14 cellular contexts compared by ENCODE assay signal in genomic region chr7:121486590-121486989, GRCh38.
DNase-seq lines count a peak whose midpoint lies in the region; ATAC-seq and TF ChIP-seq lines count a peak whose summit lies in the region.
"Had no signal": no experiment of that assay in that cellular context is flagged by ENCODE, and none has a peak within 500 bp of the region (broad histone marks: within the 10 kb centered on the region; RNA-seq: fewer than 3 reads in every experiment).

No MANE protein-coding gene starts in this region.

- H3K27me3 ChIP-seq in MM.1S (replicated peaks; ENCODE audit: insufficient read depth, low read length) (no peaks in the 10 kb centered on the region), mammary epithelial cell (ENCODE audit: insufficient read depth, low read length) (no peaks in the 10 kb centered on the region), smooth muscle cell (ENCODE audit: low read depth) (no peaks in the 10 kb centered on the region)
- H3K27me3 ChIP-seq: BE2C had no signal

- intact Hi-C loops in mammary epithelial cell (cut with micrococcal nuclease), result no loop called here

- no peak for TF ChIP-seq CTCF in MM.1S (IDR thresholded peaks at IDR 0.05; ENCODE audit: low read length)
- TF ChIP-seq CTCF in mammary epithelial cell (conservative IDR thresholded peaks at IDR 0.05 in 1 of 2, IDR thresholded peaks at IDR 0.05 in 1 of 2; ENCODE audit: extremely low read depth in 1 of 2, insufficient read depth in 1 of 2, low read depth in 1 of 2, low read length in 2 of 2), result no peak
- TF ChIP-seq CTCF in smooth muscle cell (IDR thresholded peaks at IDR 0.05; ENCODE audit: borderline replicate concordance, insufficient read depth, poor library complexity, severe bottlenecking), result no peak

- no peaks in the 10 kb centered on the region for H3K36me3 ChIP-seq in MM.1S (replicated peaks; ENCODE audit: insufficient read depth, low read length)
- no peaks in the 10 kb centered on the region for H3K36me3 ChIP-seq in mammary epithelial cell (ENCODE audit: insufficient read depth, low read length)
- H3K36me3 ChIP-seq in smooth muscle cell (ENCODE audit: low read depth), result peaks cover 7% of the 10 kb centered on the region
- H3K36me3 ChIP-seq: BE2C had no signal

- H4K20me1 ChIP-seq in MM.1S (ENCODE audit: insufficient read depth, low read length), result no peaks in the 10 kb centered on the region
- H4K20me1 ChIP-seq in mammary epithelial cell (ENCODE audit: insufficient read depth, low read length), result no peaks in the 10 kb centered on the region
- H4K20me1 ChIP-seq in smooth muscle cell (ENCODE audit: low read depth), result peaks cover 100% of the 10 kb centered on the region

- no peak overlapping the region for H3K4me3 ChIP-seq in MM.1S (ENCODE audit: low read length)
- H3K4me3 ChIP-seq in mammary epithelial cell (replicated peaks in 1 of 3; ENCODE audit: insufficient read depth in 1 of 3, low read depth in 2 of 3, low read length in 3 of 3), result no peak overlapping the region
- H3K4me3 ChIP-seq in smooth muscle cell, result no peak overlapping the region
- H3K4me3 ChIP-seq: GM23248 had no signal

- H3K4me2 ChIP-seq in MM.1S (ENCODE audit: low read depth, low read length) (0 out of 2 replicates have a peak overlapping the region, but pooled peaks have one; percentile 0), mammary epithelial cell (ENCODE audit: insufficient read depth, low read depth, low read length) (no peak overlapping the region), smooth muscle cell (no peak overlapping the region)

- DNase-seq in MM.1S (no peak), mammary epithelial cell (no peak), smooth muscle cell (lab: John Stamatoyannopoulos, UW; ENCODE audit: unreplicated experiment) (no peak), GM03348 (ENCODE audit: low spot score) (no peak)
- DNase-seq: BE2C; CD4-positive, alpha-beta memory T cell; DMS79; GM23248; H9 had no signal

- no peaks in the 10 kb centered on the region for H3K9me2 ChIP-seq in MM.1S (replicated peaks; ENCODE audit: insufficient read depth, low read length)

- H3K4me1 ChIP-seq in MM.1S (ENCODE audit: low read length) (peaks cover 12% of the 10 kb centered on the region), mammary epithelial cell (ENCODE audit: insufficient read depth, low read length) (peaks cover 12% of the 10 kb centered on the region), smooth muscle cell (ENCODE audit: low read depth) (peaks cover 25% of the 10 kb centered on the region)

- ATAC-seq in GM18867 (IDR thresholded peaks at IDR 0.05; ENCODE audit: unreplicated experiment) (peak; percentile 53), GM21528 (IDR thresholded peaks at IDR 0.05; ENCODE audit: low FRiP score, unreplicated experiment) (no peak), HG03196 (IDR thresholded peaks at IDR 0.05; ENCODE audit: unreplicated experiment) (no peak)

- H3F3A ChIP-seq in MM.1S (ENCODE audit: insufficient read depth, low read length), result no peaks in the 10 kb centered on the region
- H3F3A ChIP-seq in smooth muscle cell (ENCODE audit: low read depth), result peaks cover 14% of the 10 kb centered on the region

- H3K27ac ChIP-seq in MM.1S (ENCODE audit: low read length) (no peak overlapping the region), mammary epithelial cell (ENCODE audit: insufficient read depth, low read depth, low read length) (no peak overlapping the region), smooth muscle cell (ENCODE audit: low read depth) (peak overlapping the region; percentile 14)
- H3K27ac ChIP-seq: C4-2B, GM23248, HL-60 had no signal

- H3K79me2 ChIP-seq in MM.1S (ENCODE audit: low read length) (no peaks in the 10 kb centered on the region), mammary epithelial cell (ENCODE audit: insufficient read depth, low read length) (no peaks in the 10 kb centered on the region), smooth muscle cell (ENCODE audit: low read depth) (peaks cover 93% of the 10 kb centered on the region)

- 90% methylated on average over 1 of the region's 1 CpG for WGBS in mammary epithelial cell (ENCODE audit: low coverage, missing lambda C conversion rate)
- WGBS in smooth muscle cell (ENCODE audit: low lambda C conversion rate), result 100% methylated on average over 1 of the region's 1 CpG

- H3K9ac ChIP-seq in MM.1S (ENCODE audit: low read length) (no peak overlapping the region), mammary epithelial cell (ENCODE audit: insufficient read depth, low read length) (no peak overlapping the region), smooth muscle cell (ENCODE audit: low read depth) (no peak overlapping the region)
- H3K9ac ChIP-seq: GM23248 had no signal

- no TSS peak for BruUV-seq in mammary epithelial cell (replicated peaks; lab: Mats Ljungman, UMichigan)

- dilution Hi-C loops in mammary epithelial cell (cut with HindIII; ENCODE audit: low sequenced_read_pairs), result no loop called here

- no peaks in the 10 kb centered on the region for H3K9me3 ChIP-seq in MM.1S (replicated peaks; ENCODE audit: insufficient read depth, low read length)
- no peaks in the 10 kb centered on the region for H3K9me3 ChIP-seq in mammary epithelial cell (replicated peaks; ENCODE audit: insufficient read depth, low read length)
- H3K9me3 ChIP-seq in smooth muscle cell (replicated peaks; ENCODE audit: low read depth), result no peaks in the 10 kb centered on the region
- H3K9me3 ChIP-seq: BE2C had no signal

- in situ Hi-C loops in mammary epithelial cell (cut with MboI; ENCODE audit: low sequenced_read_pairs in 2 of 2), result no loop called here

- CTCF ChIA-PET in mammary epithelial cell (lab: Charles Lee; ENCODE audit: low non-redundant PET), result interaction anchor here (0.5 kb wide), 1 partner anchor 1002 kb away, joined by 5 read pairs; no protein-coding TSS in a partner anchor

- H2AFZ ChIP-seq in MM.1S (ENCODE audit: low read length), result no peak overlapping the region
- peak overlapping the region; percentile 51 for H2AFZ ChIP-seq in mammary epithelial cell (ENCODE audit: low read depth, low read length)
- H2AFZ ChIP-seq in smooth muscle cell (ENCODE audit: low read depth), result no peak overlapping the region
- H2AFZ ChIP-seq: GM23248 had no signal
